In genomic region chr9:136244776-136245193, GRCh38 we compare ENCODE assay signal across 8 cellular contexts. TPM values are rescaled to one million over a fixed set of nuclear protein-coding genes. Genes with fewer than 3 reads are reported as not detected.
DNase-seq lines count a peak whose midpoint lies in the region; ATAC-seq and TF ChIP-seq lines count a peak whose summit lies in the region.

No MANE protein-coding gene starts in this region.

- TF ChIP-seq CTCF in GM12875 (IDR thresholded peaks at IDR 0.05; ENCODE audit: borderline replicate concordance, insufficient read depth, low read depth, low read length) (no peak), fibroblast of the aortic adventitia (IDR thresholded peaks at IDR 0.05; ENCODE audit: insufficient read depth, low read length) (no peak), retinal pigment epithelial cell (conservative IDR thresholded peaks at IDR 0.05; ENCODE audit: low read depth, low read length) (no peak)

- H3K27me3 ChIP-seq in SJSA1 (replicated peaks): 0 out of 2 replicates have a peak, but pooled peaks cover 3% of the 10 kb centered on the region

- DNase-seq in SJSA1 (ENCODE audit: low read depth in 1 of 2, low spot score in 2 of 2): no peak
- DNase-seq in fibroblast of the aortic adventitia (ENCODE audit: low read depth): no peak
- DNase-seq in retinal pigment epithelial cell (ENCODE audit: low read depth): no peak
- DNase-seq in HCEC 1CT: no peak
- no peak for DNase-seq in SHP77 (lab: John Stamatoyannopoulos, UW)
- no peak for DNase-seq in amniotic stem cell (lab: John Stamatoyannopoulos, UW)

- no peak for ATAC-seq in GM21825 (IDR thresholded peaks at IDR 0.05; ENCODE audit: unreplicated experiment)

- H3K4me3 ChIP-seq in GM12875 (ENCODE audit: low read depth, low read length) (peak overlapping the region; percentile 92), SJSA1 (peak overlapping the region; percentile 88), fibroblast of the aortic adventitia (ENCODE audit: low read depth, low read length) (peak overlapping the region; percentile 78), retinal pigment epithelial cell (ENCODE audit: low read length) (peak overlapping the region; percentile 69)

- 0 out of 2 replicates have a peak, but pooled peaks cover 2% of the 10 kb centered on the region for H3K36me3 ChIP-seq in SJSA1

- H3K4me1 ChIP-seq in SJSA1 (replicated peaks): peaks cover 11% of the 10 kb centered on the region

- H3K27ac ChIP-seq in SJSA1: no peak overlapping the region

- peaks cover 3% of the 10 kb centered on the region; the same call in 1 of the 2 replicates for H3K9me3 ChIP-seq in SJSA1 (replicated peaks)

RNA-seq across cellular contexts. Expression of gene QSOX2, which starts 0.8 kb away (rescaled TPM):
- 19.3 and 22.0 TPM in 2 replicates for total RNA-seq in SJSA1 (2014; rRNA removed; shearing (Covaris generic))
- 7.1 and 9.2 TPM in 2 replicates for total RNA-seq in fibroblast of the aortic adventitia (ENCODE audit: low replicate concordance)

RNA-seq across cellular contexts. Expression of gene LHX3, which starts 39.9 kb away (rescaled TPM):
- not detected in 2 replicates for total RNA-seq in SJSA1 (2014; rRNA removed; shearing (Covaris generic))
- total RNA-seq in fibroblast of the aortic adventitia (ENCODE audit: low replicate concordance): not detected in 2 replicates

RNA-seq across cellular contexts. Expression of gene CCDC187, which starts 59.1 kb away (rescaled TPM):
- total RNA-seq in SJSA1 (2014; rRNA removed; shearing (Covaris generic)): not detected in 2 replicates
- total RNA-seq in fibroblast of the aortic adventitia (ENCODE audit: low replicate concordance): under 0.01 TPM in 1 of 2 replicates, not detected in the other
